8 cellular contexts compared by ENCODE assay signal in the genomic region with DNA sequence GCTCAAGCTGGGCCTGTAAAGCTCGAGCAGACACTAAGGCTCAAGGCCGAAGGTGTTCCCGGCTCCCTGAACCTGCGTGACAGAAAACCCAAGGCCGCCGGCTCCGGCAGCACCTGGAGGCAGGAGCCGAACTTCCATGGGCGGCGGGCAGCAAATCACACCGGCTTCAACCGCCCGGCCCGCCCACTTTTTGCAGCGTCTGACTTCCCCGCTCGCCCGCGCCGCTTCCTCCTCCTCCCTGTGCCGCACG. TPM values are rescaled to one million over a fixed set of nuclear protein-coding genes. Genes with fewer than 3 reads are reported as not detected.
A peak's percentile ranks its signal among the peaks of the same experiment; 100 is the strongest.
DNase-seq lines count a peak whose midpoint lies in the region; ATAC-seq and TF ChIP-seq lines count a peak whose summit lies in the region.

No MANE protein-coding gene starts in this region.

- no peaks in the 10 kb centered on the region for H3K36me3 ChIP-seq in GM06990 (ENCODE audit: control insufficient read depth, insufficient read depth, low read length)

- H3K9me3 ChIP-seq in T-helper 17 cell (ENCODE audit: control insufficient read depth, low read length, poor library complexity, severe bottlenecking): no peaks in the 10 kb centered on the region

- no peaks in the 10 kb centered on the region for H3K36me3 Mint-ChIP-seq in T-helper 17 cell (ENCODE audit: low read depth)

- TF ChIP-seq CTCF in GM06990 (IDR thresholded peaks at IDR 0.05; ENCODE audit: insufficient read depth, low read length, poor library complexity, severe bottlenecking): no peak

- DNase-seq in GM06990 (ENCODE audit: extremely low read depth, insufficient read length) (no peak), NCI-H1436 treated with DMSO at 0.1 percent for 48 hours (lab: John Stamatoyannopoulos, UW) (peak; percentile 24), T-helper 17 cell (peak; percentile 78 to 89 (median 87)), anterior cingulate cortex (lab: John Stamatoyannopoulos, UW) (peak in 39 of 58 donors; percentile 18 to 69 (median 56)), hippocampal formation (lab: John Stamatoyannopoulos, UW) (peak; percentile 44 to 57), sciatic nerve (ENCODE audit: low spot score) (peak; percentile 90), GDM1 (lab: John Stamatoyannopoulos, UW) (no peak)

- ATAC-seq in HG02763 (IDR thresholded peaks at IDR 0.05; ENCODE audit: unreplicated experiment) (peak; percentile 36), T-helper 17 cell (peak; percentile 77), sciatic nerve (peak; percentile 82)

- H3K4me3 Mint-ChIP-seq in T-helper 17 cell: peak overlapping the region; percentile 88

- H3K27me3 Mint-ChIP-seq in T-helper 17 cell: no peaks in the 10 kb centered on the region

- peaks cover 26% of the 10 kb centered on the region for H3K4me1 Mint-ChIP-seq in T-helper 17 cell

- no peaks in the 10 kb centered on the region for H3K27me3 ChIP-seq in GM06990 (replicated peaks; ENCODE audit: control insufficient read depth, insufficient read depth, low read length)

- H3K27ac Mint-ChIP-seq in T-helper 17 cell: peak overlapping the region; percentile 95

- intact Hi-C loops in sciatic nerve (cut with DNase I): no loop called here

- H3K4me3 ChIP-seq in GM06990 (replicated peaks; ENCODE audit: low read depth, low read length): peak overlapping the region; percentile 72

RNA-seq across cellular contexts. Expression of a gene that starts 0.9 kb away (rescaled TPM):
- total RNA-seq in T-helper 17 cell: 10 to 100 TPM; 55.0 to 62.2 TPM
- 51.4 TPM for total RNA-seq in sciatic nerve

RNA-seq across cellular contexts. Expression of a gene that starts 14.3 kb away (rescaled TPM):
- total RNA-seq in T-helper 17 cell: 10 to 100 TPM; 34.4 to 41.4 TPM
- 37.9 TPM for total RNA-seq in sciatic nerve

Comparison
In these comparisons a context has a peak if more than half of its experiments do, and no peak if none do; other contexts are left out.
1. DNase-seq: peak in NCI-H1436 treated with DMSO at 0.1 percent for 48 hours (single experiment), T-helper 17 cell (3 of 3), anterior cingulate cortex (39 of 58), hippocampal formation (2 of 2) and sciatic nerve (single experiment); none in GM06990 (single experiment) and GDM1 (single experiment).
2. Peak in every context shown above with its lines, with median percentiles within 50 percentile points of each other: ATAC-seq.